In genomic region chr1:53410691-53411090, GRCh38 we compare ENCODE assay signal across 23 cellular contexts. TPM values are rescaled to one million over a fixed set of nuclear protein-coding genes. Genes with fewer than 3 reads are reported as not detected.
DNase-seq lines count a peak whose midpoint lies in the region; ATAC-seq and TF ChIP-seq lines count a peak whose summit lies in the region.
"Had no signal": no experiment of that assay in that cellular context is flagged by ENCODE, and none has a peak within 500 bp of the region (broad histone marks: within the 10 kb centered on the region; RNA-seq: fewer than 3 reads in every experiment).

No MANE protein-coding gene starts in this region.

- peak overlapping the region; percentile 24 for H3K27ac ChIP-seq in CD4-positive, CD25-positive, alpha-beta regulatory T cell (ENCODE audit: insufficient read depth, low read length, poor library complexity, severe bottlenecking)
- H3K27ac ChIP-seq: adrenal gland, breast epithelium, epithelial cell of prostate, hepatocyte, PC-9, vagina had no signal

- ATAC-seq in CD4-positive, CD25-positive, alpha-beta regulatory T cell (ENCODE audit: low read depth in 2 of 2): no peak
- ATAC-seq: HCT116 had no signal

- H3K27ac Mint-ChIP-seq in CD4-positive, CD25-positive, alpha-beta regulatory T cell: peak overlapping the region; percentile 7 to 97 (median 90)
- H3K27ac Mint-ChIP-seq in activated CD4-positive, alpha-beta memory T cell treated with anti-CD3 and anti-CD28 coated beads, Interleukin-2, amount 10 ng/mL, durations not matched to agents 7 days and 5 days: peak overlapping the region; percentile 42
- peak overlapping the region; percentile 95 for H3K27ac Mint-ChIP-seq in glutamatergic neuron (ENCODE audit: unreplicated experiment)
- H3K27ac Mint-ChIP-seq in endothelial cell (ENCODE audit: unreplicated experiment): no peak overlapping the region
- H3K27ac Mint-ChIP-seq: dendritic cell treated with granulocyte-macrophage colony-stimulating factor and Interleukin-4, amounts not matched to agents 40 ng/mL and 50 ng/mL, for 4 days had no signal

- no peaks in the 10 kb centered on the region for H3K36me3 ChIP-seq in CD4-positive, CD25-positive, alpha-beta regulatory T cell (ENCODE audit: control insufficient read depth, insufficient read depth, low read length)
- H3K36me3 ChIP-seq: adrenal gland, breast epithelium, vagina had no signal

- no peaks in the 10 kb centered on the region for H3K27me3 ChIP-seq in CD4-positive, CD25-positive, alpha-beta regulatory T cell (ENCODE audit: control insufficient read depth, insufficient read depth, low read length)
- H3K27me3 ChIP-seq: hepatocyte, vagina had no signal

- no peak overlapping the region for H3K4me3 ChIP-seq in CD4-positive, CD25-positive, alpha-beta regulatory T cell (ENCODE audit: low read depth, low read length)
- H3K4me3 ChIP-seq: adrenal gland, breast epithelium, hepatocyte, PC-9, vagina had no signal

- H3K9me3 Mint-ChIP-seq in CD4-positive, CD25-positive, alpha-beta regulatory T cell: no peaks in the 10 kb centered on the region
- no peaks in the 10 kb centered on the region for H3K9me3 Mint-ChIP-seq in activated CD4-positive, alpha-beta memory T cell treated with anti-CD3 and anti-CD28 coated beads, Interleukin-2, amount 10 ng/mL, durations not matched to agents 7 days and 5 days
- H3K9me3 Mint-ChIP-seq in glutamatergic neuron (ENCODE audit: unreplicated experiment) (peaks cover 26% of the 10 kb centered on the region), endothelial cell (ENCODE audit: unreplicated experiment) (no peaks in the 10 kb centered on the region)
- H3K9me3 Mint-ChIP-seq: dendritic cell treated with granulocyte-macrophage colony-stimulating factor and Interleukin-4, amounts not matched to agents 40 ng/mL and 50 ng/mL, for 4 days had no signal

- no peaks in the 10 kb centered on the region for H3K36me3 Mint-ChIP-seq in CD4-positive, CD25-positive, alpha-beta regulatory T cell
- H3K36me3 Mint-ChIP-seq in activated CD4-positive, alpha-beta memory T cell treated with anti-CD3 and anti-CD28 coated beads, Interleukin-2, amount 10 ng/mL, durations not matched to agents 7 days and 5 days (ENCODE audit: low read depth): no peaks in the 10 kb centered on the region
- no peaks in the 10 kb centered on the region for H3K36me3 Mint-ChIP-seq in glutamatergic neuron (ENCODE audit: unreplicated experiment)
- H3K36me3 Mint-ChIP-seq in endothelial cell (ENCODE audit: low read depth, unreplicated experiment): no peaks in the 10 kb centered on the region

- no peak for TF ChIP-seq CTCF in glutamatergic neuron (IDR thresholded peaks at IDR 0.05; ENCODE audit: partially characterized antibody, unreplicated experiment)
- no peak for TF ChIP-seq CTCF in endothelial cell (IDR thresholded peaks at IDR 0.05; ENCODE audit: unreplicated experiment)

- H3K9me3 ChIP-seq in CD4-positive, CD25-positive, alpha-beta regulatory T cell (ENCODE audit: control insufficient read depth in 2 of 2, low read length in 2 of 2): no peaks in the 10 kb centered on the region
- H3K9me3 ChIP-seq: adrenal gland, breast epithelium, vagina had no signal

- peaks cover 59% of the 10 kb centered on the region for H3K4me1 ChIP-seq in CD4-positive, CD25-positive, alpha-beta regulatory T cell (ENCODE audit: control insufficient read depth, insufficient read depth, low read length, poor library complexity, severe bottlenecking)
- H3K4me1 ChIP-seq: adrenal gland, breast epithelium, vagina had no signal

- POLR2A ChIA-PET in activated CD4-positive, alpha-beta memory T cell treated with anti-CD3 and anti-CD28 coated beads, Interleukin-2, amount 10 ng/mL, durations not matched to agents 7 days and 5 days (lab: Charles Lee): no interaction called here

- no peak overlapping the region for H3K4me3 Mint-ChIP-seq in CD4-positive, CD25-positive, alpha-beta regulatory T cell
- H3K4me3 Mint-ChIP-seq in activated CD4-positive, alpha-beta memory T cell treated with anti-CD3 and anti-CD28 coated beads, Interleukin-2, amount 10 ng/mL, durations not matched to agents 7 days and 5 days: no peak overlapping the region
- H3K4me3 Mint-ChIP-seq in glutamatergic neuron (ENCODE audit: unreplicated experiment) (peak overlapping the region; percentile 81), endothelial cell (ENCODE audit: unreplicated experiment) (no peak overlapping the region)
- H3K4me3 Mint-ChIP-seq: dendritic cell treated with granulocyte-macrophage colony-stimulating factor and Interleukin-4, amounts not matched to agents 40 ng/mL and 50 ng/mL, for 4 days had no signal

- no peaks in the 10 kb centered on the region for H3K27me3 Mint-ChIP-seq in CD4-positive, CD25-positive, alpha-beta regulatory T cell
- H3K27me3 Mint-ChIP-seq in activated CD4-positive, alpha-beta memory T cell treated with anti-CD3 and anti-CD28 coated beads, Interleukin-2, amount 10 ng/mL, durations not matched to agents 7 days and 5 days: no peaks in the 10 kb centered on the region
- peaks cover 15% of the 10 kb centered on the region for H3K27me3 Mint-ChIP-seq in glutamatergic neuron (ENCODE audit: unreplicated experiment)
- peaks cover 10% of the 10 kb centered on the region for H3K27me3 Mint-ChIP-seq in endothelial cell (ENCODE audit: unreplicated experiment)

- DNase-seq in NCI-H2227 (lab: John Stamatoyannopoulos, UW; ENCODE audit: unreplicated experiment): peak; percentile 15
- DNase-seq in NCI-H2227 treated with DMSO at 0.1 percent for 48 hours (lab: John Stamatoyannopoulos, UW): no peak
- no peak for DNase-seq in CD4-positive, CD25-positive, alpha-beta regulatory T cell
- DNase-seq in activated CD4-positive, alpha-beta memory T cell treated with anti-CD3 and anti-CD28 coated beads, Interleukin-2, amount 10 ng/mL, durations not matched to agents 7 days and 5 days: no peak
- no peak for DNase-seq in glutamatergic neuron
- no peak for DNase-seq in endothelial cell (ENCODE audit: low spot score)
- no peak for DNase-seq in AML-193 (lab: John Stamatoyannopoulos, UW)
- no peak for DNase-seq in hypothalamus (lab: John Stamatoyannopoulos, UW)
- DNase-seq: adrenal gland; DMS 273 treated with DMSO at 0.1 percent for 48 hours; NCI-H1092; PC-9; SHP77 treated with DMSO at 0.1 percent for 48 hours; stimulated activated CD4-positive, alpha-beta T cell treated with anti-CD3 and anti-CD28 coated beads, Interleukin-12 subunit alpha, Interleukin-12 subunit beta, amount 100 ng/mL, for 4 hours; substantia nigra had no signal

- peaks cover 6 to 59% (median 38%) of the 10 kb centered on the region in 4 donors for H3K4me1 Mint-ChIP-seq in CD4-positive, CD25-positive, alpha-beta regulatory T cell
- peaks cover 52% of the 10 kb centered on the region for H3K4me1 Mint-ChIP-seq in activated CD4-positive, alpha-beta memory T cell treated with anti-CD3 and anti-CD28 coated beads, Interleukin-2, amount 10 ng/mL, durations not matched to agents 7 days and 5 days
- H3K4me1 Mint-ChIP-seq in glutamatergic neuron (ENCODE audit: low read depth, unreplicated experiment) (peaks cover 35% of the 10 kb centered on the region), endothelial cell (ENCODE audit: unreplicated experiment) (peaks cover 6% of the 10 kb centered on the region)

- CTCF ChIA-PET in activated CD4-positive, alpha-beta memory T cell treated with anti-CD3 and anti-CD28 coated beads, Interleukin-2, amount 10 ng/mL, durations not matched to agents 7 days and 5 days (lab: Charles Lee): interaction anchor here (1.9 kb wide), 1 partner anchor 17 kb away, joined by 4 read pairs; no protein-coding TSS in a partner anchor

RNA-seq across cellular contexts. Expression of gene DMRTB1, which starts 48.5 kb away (rescaled TPM):
- total RNA-seq in CD4-positive, CD25-positive, alpha-beta regulatory T cell: not detected
- polyA plus RNA-seq in CD4-positive, CD25-positive, alpha-beta regulatory T cell: not detected
- total RNA-seq in activated CD4-positive, alpha-beta memory T cell treated with anti-CD3 and anti-CD28 coated beads, Interleukin-2, amount 10 ng/mL, durations not matched to agents 7 days and 5 days: not detected
- total RNA-seq in glutamatergic neuron (ENCODE audit: unreplicated experiment) (not detected), endothelial cell (ENCODE audit: unreplicated experiment) (not detected)
- total RNA-seq: adrenal gland, breast epithelium, hepatocyte, liver, PC-9, vagina had no signal
- polyA plus RNA-seq: adrenal gland, BJ, hepatocyte, liver had no signal
